In the genomic region with DNA sequence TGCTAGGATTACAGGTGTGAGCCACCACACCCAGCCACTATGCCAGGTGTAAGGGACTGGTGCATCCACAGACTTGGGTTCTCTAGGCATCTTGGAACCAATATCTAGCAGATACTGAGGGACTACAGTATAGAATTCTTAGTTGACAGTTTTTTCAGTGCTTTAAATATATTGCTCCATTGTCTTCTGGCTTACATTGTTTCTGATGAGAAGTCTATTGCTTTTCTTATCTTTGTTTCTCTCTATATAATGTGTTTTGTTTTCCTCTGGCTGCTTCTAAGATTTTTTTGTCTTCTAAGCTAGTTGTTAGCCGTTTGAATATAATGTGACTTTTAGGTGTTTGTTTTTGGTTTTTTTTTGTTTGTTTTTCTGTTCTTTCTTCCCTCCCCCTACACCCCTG, we compare ENCODE assay signal across 28 cellular contexts.
"Had no signal": no experiment of that assay in that cellular context is flagged by ENCODE, and none has a peak within 500 bp of the region (broad histone marks: within the 10 kb centered on the region; RNA-seq: fewer than 3 reads in every experiment).

No MANE protein-coding gene starts in this region.

- H3K79me2 ChIP-seq: parathyroid adenoma had no signal

- H3K4me2 ChIP-seq: neural progenitor cell had no signal

- H3K4me1 ChIP-seq: neural progenitor cell, parathyroid adenoma, psoas muscle, sigmoid colon, stomach, thyroid gland, tibial nerve, upper lobe of left lung, vagina had no signal

- ATAC-seq: natural killer cell; psoas muscle; right cardiac atrium; stimulated activated effector memory CD8-positive, alpha-beta T cell treated with anti-CD3 and anti-CD28 coated beads, Interleukin-12 subunit alpha, Interleukin-12 subunit beta, amount 100 ng/mL, for 72 hours; stimulated activated naive B cell treated with anti-CD40 and anti-IgM and Interleukin-4, amounts not matched to agents 10 μg/mL and 1 μg/mL and 100 μg/mL, for 72 hours had no signal

- H3K4me3 Mint-ChIP-seq: natural killer cell; nephron; neural progenitor cell; stimulated activated effector memory CD8-positive, alpha-beta T cell treated with anti-CD3 and anti-CD28 coated beads, Interleukin-12 subunit alpha, Interleukin-12 subunit beta, amount 100 ng/mL, for 72 hours; stimulated activated naive B cell treated with anti-CD40 and anti-IgM and Interleukin-4, amounts not matched to agents 10 μg/mL and 1 μg/mL and 100 μg/mL, for 72 hours; stimulated activated naive CD8-positive, alpha-beta T cell treated with anti-CD3 and anti-CD28 coated beads, Interleukin-15, Interleukin-2, amounts not matched to agents 100 ng/mL and 50 ng/mL, for 24 hours had no signal

- H3K9me3 Mint-ChIP-seq: natural killer cell; stimulated activated effector memory CD8-positive, alpha-beta T cell treated with anti-CD3 and anti-CD28 coated beads, Interleukin-12 subunit alpha, Interleukin-12 subunit beta, amount 100 ng/mL, for 72 hours had no signal

- H3K4me1 Mint-ChIP-seq: natural killer cell; nephron; neural progenitor cell; stimulated activated effector memory CD8-positive, alpha-beta T cell treated with anti-CD3 and anti-CD28 coated beads, Interleukin-12 subunit alpha, Interleukin-12 subunit beta, amount 100 ng/mL, for 72 hours; stimulated activated naive B cell treated with anti-CD40 and anti-IgM and Interleukin-4, amounts not matched to agents 10 μg/mL and 1 μg/mL and 100 μg/mL, for 72 hours had no signal

- H3K27ac Mint-ChIP-seq: natural killer cell; nephron; neural progenitor cell; progenitor cell of endocrine pancreas; stimulated activated effector memory CD8-positive, alpha-beta T cell treated with anti-CD3 and anti-CD28 coated beads, Interleukin-12 subunit alpha, Interleukin-12 subunit beta, amount 100 ng/mL, for 72 hours; stimulated activated naive B cell treated with anti-CD40 and anti-IgM and Interleukin-4, amounts not matched to agents 10 μg/mL and 1 μg/mL and 100 μg/mL, for 72 hours; stimulated activated naive CD8-positive, alpha-beta T cell treated with anti-CD3 and anti-CD28 coated beads, Interleukin-15, Interleukin-2, amounts not matched to agents 100 ng/mL and 50 ng/mL, for 24 hours had no signal

- H3K36me3 ChIP-seq: ovary, sigmoid colon, stomach, thoracic aorta, thyroid gland, upper lobe of left lung, vagina had no signal

- H3K4me3 ChIP-seq: neural progenitor cell, ovary, psoas muscle, sigmoid colon, stomach, thoracic aorta, thyroid gland, tibial nerve, upper lobe of left lung, vagina had no signal

- H3K9me3 ChIP-seq: ovary, psoas muscle, sigmoid colon, thoracic aorta, thyroid gland, vagina had no signal

- H3K27ac ChIP-seq: neural progenitor cell, ovary, parathyroid adenoma, psoas muscle, sigmoid colon, stomach, thoracic aorta, thyroid gland, tibial nerve, upper lobe of left lung, vagina had no signal

- DNase-seq: natural killer cell; occipital lobe; ovary; posterior cingulate gyrus; psoas muscle; right cardiac atrium; sigmoid colon; small intestine; stimulated activated CD4-positive, alpha-beta T cell treated with anti-CD3 and anti-CD28 coated beads, Interleukin-15, amount 100 ng/mL, for 24 hours; stimulated activated CD4-positive, alpha-beta T cell treated with anti-CD3 and anti-CD28 coated beads, Interleukin-2, amount 100 ng/mL, for 24 hours; stimulated activated CD4-positive, alpha-beta T cell treated with anti-CD3 and anti-CD28 coated beads, Interleukin-2, amount 100 ng/mL, for 48 hours; stimulated activated CD4-positive, alpha-beta T cell treated with anti-CD3 and anti-CD28 coated beads, Interleukin-4, amount 100 ng/mL, for 24 hours; stimulated activated naive B cell treated with anti-CD40 and anti-IgM and Interleukin-4, amounts not matched to agents 10 μg/mL and 1 μg/mL and 100 μg/mL, for 72 hours; stimulated activated naive CD4-positive, alpha-beta T cell treated with Interleukin-2 at 50 U/mL for 16 hours; stomach; thyroid gland; trophoblast cell; upper lobe of left lung had no signal

- H3K27me3 ChIP-seq: neural progenitor cell, ovary, sigmoid colon, stomach, thyroid gland, tibial nerve, upper lobe of left lung, vagina had no signal

- H3K9ac ChIP-seq: neural progenitor cell, parathyroid adenoma had no signal

- H3K27me3 Mint-ChIP-seq: progenitor cell of endocrine pancreas; stimulated activated naive B cell treated with anti-CD40 and anti-IgM and Interleukin-4, amounts not matched to agents 10 μg/mL and 1 μg/mL and 100 μg/mL, for 72 hours; stimulated activated naive CD8-positive, alpha-beta T cell treated with anti-CD3 and anti-CD28 coated beads, Interleukin-15, Interleukin-2, amounts not matched to agents 100 ng/mL and 50 ng/mL, for 24 hours had no signal

- FAIRE-seq: small intestine, urothelium cell line had no signal

- H2AFZ ChIP-seq: neural progenitor cell, parathyroid adenoma had no signal
